ENCODE assay signal across 11 cellular contexts in the genomic region with DNA sequence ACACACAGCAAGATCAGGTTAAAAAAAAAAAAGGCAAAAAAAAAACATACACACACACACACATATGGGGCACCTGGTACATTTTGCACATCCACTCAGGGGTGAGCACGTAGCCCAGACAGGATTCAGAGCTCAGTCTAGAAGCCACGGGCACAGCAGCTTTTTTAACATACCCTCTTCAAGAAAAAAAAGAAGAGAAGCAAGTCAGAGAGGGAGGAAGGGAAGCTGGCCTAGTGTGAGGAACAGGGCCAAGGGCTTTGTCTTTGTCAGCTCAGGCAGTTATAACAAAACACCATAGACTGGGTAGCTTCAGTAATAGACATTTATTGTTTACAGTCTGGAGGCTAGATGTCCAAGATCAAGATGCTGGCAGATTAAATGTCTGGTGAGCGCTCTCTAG. TPM values are rescaled to one million over a fixed set of nuclear protein-coding genes. Genes with fewer than 3 reads are reported as not detected.
DNase-seq lines count a peak whose midpoint lies in the region; ATAC-seq and TF ChIP-seq lines count a peak whose summit lies in the region.
"Had no signal": no experiment of that assay in that cellular context is flagged by ENCODE, and none has a peak within 500 bp of the region (broad histone marks: within the 10 kb centered on the region; RNA-seq: fewer than 3 reads in every experiment).

No MANE protein-coding gene starts in this region.

- H3K4me1 ChIP-seq in CD4-positive, CD25-positive, alpha-beta regulatory T cell (ENCODE audit: control insufficient read depth, insufficient read depth, low read length, poor library complexity, severe bottlenecking) = peaks cover 70% of the 10 kb centered on the region

- H3K36me3 ChIP-seq in CD4-positive, CD25-positive, alpha-beta regulatory T cell (ENCODE audit: control insufficient read depth, insufficient read depth, low read length) = no peaks in the 10 kb centered on the region
- no peaks in the 10 kb centered on the region for H3K36me3 ChIP-seq in KOPT-K1 (ENCODE audit: insufficient read depth, low read length)
- H3K36me3 ChIP-seq: right lobe of liver had no signal

- H3K27ac ChIP-seq in CD4-positive, CD25-positive, alpha-beta regulatory T cell (ENCODE audit: insufficient read depth, low read length, poor library complexity, severe bottlenecking) = peak overlapping the region; percentile 95
- peak overlapping the region; percentile 55 for H3K27ac ChIP-seq in KOPT-K1 (ENCODE audit: low read depth, low read length, poor library complexity, severe bottlenecking)
- H3K27ac ChIP-seq: right lobe of liver had no signal

- peak in 2 of 3 donors; percentile 45 to 50 for DNase-seq in CD4-positive, CD25-positive, alpha-beta regulatory T cell
- no peak for DNase-seq in nephron progenitor cell
- no peak for DNase-seq in erythroblast (lab: John Stamatoyannopoulos, UW)
- no peak for DNase-seq in ecto neural progenitor cell (ENCODE audit: low spot score)
- DNase-seq in GF-D8 (lab: John Stamatoyannopoulos, UW) = no peak
- DNase-seq: NCI-H2081 treated with DMSO at 0.1 percent for 48 hours, T-helper 9 cell had no signal

- no peak for ATAC-seq in CD4-positive, CD25-positive, alpha-beta regulatory T cell (ENCODE audit: low read depth in 2 of 2)
- ATAC-seq in HG03354 (IDR thresholded peaks at IDR 0.05; ENCODE audit: poor library complexity, severe bottlenecking, unreplicated experiment) = no peak
- ATAC-seq: right lobe of liver had no signal

- peaks cover 1% of the 10 kb centered on the region for H3K36me3 Mint-ChIP-seq in CD4-positive, CD25-positive, alpha-beta regulatory T cell
- peaks cover 2% of the 10 kb centered on the region for H3K36me3 Mint-ChIP-seq in brain
- peaks cover under 1% of the 10 kb centered on the region for H3K36me3 Mint-ChIP-seq in nephron progenitor cell (ENCODE audit: low read depth)

- TF ChIP-seq CTCF in brain (conservative IDR thresholded peaks at IDR 0.05) (no peak), nephron progenitor cell (IDR thresholded peaks at IDR 0.05) (no peak)

- H3K27me3 Mint-ChIP-seq in CD4-positive, CD25-positive, alpha-beta regulatory T cell = no peaks in the 10 kb centered on the region
- H3K27me3 Mint-ChIP-seq in brain = peaks cover 3% of the 10 kb centered on the region
- no peaks in the 10 kb centered on the region for H3K27me3 Mint-ChIP-seq in nephron progenitor cell (ENCODE audit: low read depth, poor library complexity)

- TF ChIP-seq POLR2A in erythroblast (IDR thresholded peaks at IDR 0.05; ENCODE audit: low read length) = no peak

- H3K9me3 ChIP-seq in CD4-positive, CD25-positive, alpha-beta regulatory T cell (ENCODE audit: control insufficient read depth in 2 of 2, low read length in 2 of 2) = no peaks in the 10 kb centered on the region
- H3K9me3 ChIP-seq in KOPT-K1 (ENCODE audit: insufficient read depth, low read length, poor library complexity, severe bottlenecking) = no peaks in the 10 kb centered on the region
- H3K9me3 ChIP-seq: right lobe of liver had no signal

- no peak overlapping the region for H3K4me3 ChIP-seq in CD4-positive, CD25-positive, alpha-beta regulatory T cell (ENCODE audit: low read depth, low read length)
- H3K4me3 ChIP-seq: right lobe of liver had no signal

- peaks cover 10 to 60% (median 36%) of the 10 kb centered on the region in 4 donors for H3K4me1 Mint-ChIP-seq in CD4-positive, CD25-positive, alpha-beta regulatory T cell
- H3K4me1 Mint-ChIP-seq in brain (peaks cover 39% of the 10 kb centered on the region), nephron progenitor cell (peaks cover 40% of the 10 kb centered on the region)

- peak overlapping the region; percentile 71 to 92 (median 89) for H3K4me3 Mint-ChIP-seq in CD4-positive, CD25-positive, alpha-beta regulatory T cell
- H3K4me3 Mint-ChIP-seq in brain (peak overlapping the region; percentile 69 to 93 (median 85)), nephron progenitor cell (peak overlapping the region; percentile 10)

- no peaks in the 10 kb centered on the region for H3K9me3 Mint-ChIP-seq in CD4-positive, CD25-positive, alpha-beta regulatory T cell
- H3K9me3 Mint-ChIP-seq in brain = peaks cover 0 to 5% (median 0%) of the 10 kb centered on the region in 5 experiments
- no peaks in the 10 kb centered on the region for H3K9me3 Mint-ChIP-seq in nephron progenitor cell

- peak overlapping the region; percentile 92 to 95 (median 93) for H3K27ac Mint-ChIP-seq in CD4-positive, CD25-positive, alpha-beta regulatory T cell
- H3K27ac Mint-ChIP-seq in brain (peak overlapping the region; percentile 22 to 97 (median 86)), nephron progenitor cell (peak overlapping the region; percentile 78)

- no peaks in the 10 kb centered on the region for H3K27me3 ChIP-seq in CD4-positive, CD25-positive, alpha-beta regulatory T cell (ENCODE audit: control insufficient read depth, insufficient read depth, low read length)
- H3K27me3 ChIP-seq: right lobe of liver had no signal

RNA-seq across cellular contexts. Expression of a gene that starts 2.3 kb away (rescaled TPM):
- total RNA-seq in CD4-positive, CD25-positive, alpha-beta regulatory T cell = 305 TPM
- 100 to 1,000 TPM; 109 to 163 (median 131) TPM for polyA plus RNA-seq in CD4-positive, CD25-positive, alpha-beta regulatory T cell
- polyA plus RNA-seq in brain (ENCODE audit: insufficient read depth, low read depth, low replicate concordance) = 171 TPM

RNA-seq across cellular contexts. Expression of a gene that starts 37.7 kb away (rescaled TPM):
- 88.1 TPM for total RNA-seq in CD4-positive, CD25-positive, alpha-beta regulatory T cell
- polyA plus RNA-seq in CD4-positive, CD25-positive, alpha-beta regulatory T cell = 10 to 100 TPM; 79.6 to 93.0 (median 87.8) TPM
- 47.7 TPM for polyA plus RNA-seq in brain (ENCODE audit: insufficient read depth, low read depth, low replicate concordance)

Comparison
In these comparisons a context has a peak if more than half of its experiments do, and no peak if none do; other contexts are left out.
1. DNase-seq: peak in CD4-positive, CD25-positive, alpha-beta regulatory T cell (2 of 3); none in nephron progenitor cell (single experiment), erythroblast (0 of 2), ecto neural progenitor cell (single experiment) and GF-D8 (single experiment).
2. H3K4me3 Mint-ChIP-seq: peak in every context shown above with its lines; median percentile 89 in CD4-positive, CD25-positive, alpha-beta regulatory T cell; 85 in brain; 10 in nephron progenitor cell.
3. Peak in every context shown above with its lines, with median percentiles within 50 percentile points of each other: H3K27ac Mint-ChIP-seq.